In the genomic region with DNA sequence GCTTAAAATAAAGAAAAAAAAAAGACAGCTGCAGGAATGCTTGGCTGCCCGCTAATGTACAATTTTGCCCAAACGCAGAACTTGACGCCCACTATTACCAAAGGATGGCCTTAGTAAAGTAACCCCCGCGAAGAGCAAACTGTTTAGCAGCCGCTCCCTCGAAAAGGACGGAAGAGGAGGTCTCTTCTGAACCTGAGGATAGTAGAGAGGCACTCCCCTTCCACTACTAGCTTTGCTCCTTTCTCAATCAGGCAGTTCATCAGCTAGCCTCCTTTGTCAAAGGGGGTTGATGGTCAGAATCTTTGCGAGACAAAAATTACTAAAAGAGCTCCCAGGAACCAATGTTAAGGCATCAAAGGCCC, we compare ENCODE assay signal across 8 cellular contexts. TPM values are rescaled to one million over a fixed set of nuclear protein-coding genes. Genes with fewer than 3 reads are reported as not detected.
DNase-seq lines count a peak whose midpoint lies in the region; ATAC-seq and TF ChIP-seq lines count a peak whose summit lies in the region.

No MANE protein-coding gene starts in this region.

- TF ChIP-seq CTCF in HFF-Myc (IDR thresholded peaks at IDR 0.05; ENCODE audit: low read depth, low read length, missing control alignments) (no peak), fibroblast of mammary gland (conservative IDR thresholded peaks at IDR 0.05; ENCODE audit: control insufficient read depth, insufficient read depth, low read depth, low read length) (no peak), neural progenitor cell (IDR thresholded peaks at IDR 0.05) (no peak)

- peaks cover 4% of the 10 kb centered on the region for H3K27me3 Mint-ChIP-seq in CD4-positive, CD25-positive, alpha-beta regulatory T cell
- H3K27me3 Mint-ChIP-seq in T-cell (no peaks in the 10 kb centered on the region), neural progenitor cell (ENCODE audit: insufficient read depth, low read depth) (peaks cover 7% of the 10 kb centered on the region)

- POLR2A ChIA-PET in T-cell (lab: Charles Lee): interaction anchor here (0.5 to 2.0 kb wide), 13 partner anchors 10 to 1966 kb away, joined by 3 to 16 read pairs (median 7); partner anchors contain the start of genes PHF11 (in 2 of the 2) and FNDC3A (in 1 of the 2)

- peak overlapping the region; percentile 78 for H3K4me2 ChIP-seq in neural progenitor cell

- no peaks in the 10 kb centered on the region for H3K9me3 ChIP-seq in CD4-positive, CD25-positive, alpha-beta regulatory T cell (ENCODE audit: control insufficient read depth in 2 of 2, low read length in 2 of 2)
- no peaks in the 10 kb centered on the region for H3K9me3 ChIP-seq in neural progenitor cell (ENCODE audit: low read depth)

- peak overlapping the region; percentile 17 for H2AFZ ChIP-seq in neural progenitor cell (replicated peaks)

- H3K27ac Mint-ChIP-seq in CD4-positive, CD25-positive, alpha-beta regulatory T cell: peak overlapping the region; percentile 95 to 100 (median 100)
- peak overlapping the region; percentile 99 for H3K27ac Mint-ChIP-seq in T-cell
- H3K27ac Mint-ChIP-seq in neural progenitor cell: peak overlapping the region; percentile 99

- H3K4me1 ChIP-seq in CD4-positive, CD25-positive, alpha-beta regulatory T cell (ENCODE audit: control insufficient read depth, insufficient read depth, low read length, poor library complexity, severe bottlenecking): peaks cover 35% of the 10 kb centered on the region
- H3K4me1 ChIP-seq in neural progenitor cell: no peaks in the 10 kb centered on the region

- no peaks in the 10 kb centered on the region for H3K27me3 ChIP-seq in CD4-positive, CD25-positive, alpha-beta regulatory T cell (ENCODE audit: control insufficient read depth, insufficient read depth, low read length)
- H3K27me3 ChIP-seq in neural progenitor cell: no peaks in the 10 kb centered on the region

- peaks cover 14% of the 10 kb centered on the region for H3F3A ChIP-seq in neural progenitor cell (ENCODE audit: low read depth)

- CTCF ChIA-PET in T-cell (lab: Charles Lee): interaction anchor here (0.6 to 1.7 kb wide), 10 partner anchors 16 to 554 kb away, joined by 3 to 6 read pairs (median 3); partner anchors contain the start of gene SPRYD7 (in 1 of the 2)

- peaks cover 16% of the 10 kb centered on the region for H3K79me2 ChIP-seq in neural progenitor cell (ENCODE audit: low read depth)

- H3K27ac ChIP-seq in CD4-positive, CD25-positive, alpha-beta regulatory T cell (ENCODE audit: insufficient read depth, low read length, poor library complexity, severe bottlenecking): peak overlapping the region; percentile 96
- peak overlapping the region; percentile 81 for H3K27ac ChIP-seq in neural progenitor cell

- peaks cover 3% of the 10 kb centered on the region for H3K36me3 Mint-ChIP-seq in CD4-positive, CD25-positive, alpha-beta regulatory T cell
- H3K36me3 Mint-ChIP-seq in T-cell (no peaks in the 10 kb centered on the region), neural progenitor cell (peaks cover 12% of the 10 kb centered on the region)

- H3K4me1 Mint-ChIP-seq in CD4-positive, CD25-positive, alpha-beta regulatory T cell: peaks cover 11 to 50% (median 26%) of the 10 kb centered on the region in 4 donors
- H3K4me1 Mint-ChIP-seq in T-cell (peaks cover 47 to 54% (median 50%) of the 10 kb centered on the region in 3 donors), neural progenitor cell (peaks cover 21% of the 10 kb centered on the region)

- H3K4me3 ChIP-seq in CD4-positive, CD25-positive, alpha-beta regulatory T cell (ENCODE audit: low read depth, low read length): peak overlapping the region; percentile 84
- H3K4me3 ChIP-seq in HFF-Myc (replicated peaks; ENCODE audit: low read depth, low read length): peak overlapping the region; percentile 80
- peak overlapping the region; percentile 93 for H3K4me3 ChIP-seq in fibroblast of mammary gland (ENCODE audit: control insufficient read depth, low read depth, low read length)
- H3K4me3 ChIP-seq in neural progenitor cell: peak overlapping the region; percentile 68

- peak overlapping the region; percentile 76 for H3K9ac ChIP-seq in neural progenitor cell

- ATAC-seq in CD4-positive, CD25-positive, alpha-beta regulatory T cell (ENCODE audit: low read depth in 2 of 2): no peak
- no peak for ATAC-seq in T-cell (replicated peaks in 1 of 4)
- ATAC-seq in GM19455 (IDR thresholded peaks at IDR 0.05; ENCODE audit: unreplicated experiment): no peak
- ATAC-seq in HG03521 (IDR thresholded peaks at IDR 0.05; ENCODE audit: unreplicated experiment): no peak

- no peaks in the 10 kb centered on the region for H4K20me1 ChIP-seq in neural progenitor cell (ENCODE audit: low read depth)

- no peaks in the 10 kb centered on the region for H3K36me3 ChIP-seq in CD4-positive, CD25-positive, alpha-beta regulatory T cell (ENCODE audit: control insufficient read depth, insufficient read depth, low read length)
- H3K36me3 ChIP-seq in neural progenitor cell: peaks cover 4% of the 10 kb centered on the region

- H3K4me3 Mint-ChIP-seq in CD4-positive, CD25-positive, alpha-beta regulatory T cell: peak overlapping the region; percentile 92 to 99 (median 95)
- H3K4me3 Mint-ChIP-seq in T-cell: peak overlapping the region; percentile 86 to 95 (median 93)
- H3K4me3 Mint-ChIP-seq in neural progenitor cell: peak overlapping the region; percentile 98

- peak in 1 of 3 donors; percentile 71 for DNase-seq in CD4-positive, CD25-positive, alpha-beta regulatory T cell
- DNase-seq in HFF-Myc (ENCODE audit: extremely low read depth, low read depth) (no peak), T-cell (peak in 4 of 34 experiments; percentile 1 to 28 (median 8)), fibroblast of mammary gland (ENCODE audit: low read depth) (peak; percentile 43), neural progenitor cell (ENCODE audit: low spot score) (peak; percentile 48), NCI-H1930 (lab: John Stamatoyannopoulos, UW) (no peak)

- peaks cover 0 to 3% (median 0%) of the 10 kb centered on the region in 7 donors for H3K9me3 Mint-ChIP-seq in CD4-positive, CD25-positive, alpha-beta regulatory T cell
- H3K9me3 Mint-ChIP-seq in T-cell (no peaks in the 10 kb centered on the region), neural progenitor cell (no peaks in the 10 kb centered on the region)

RNA-seq across cellular contexts. Expression of gene CAB39L, which starts 0.6 kb away (rescaled TPM):
- 3.0 TPM for total RNA-seq in CD4-positive, CD25-positive, alpha-beta regulatory T cell
- 10 to 100 TPM in 2 of 4 donors, 1 to 10 TPM in 2; 6.9 to 13.9 (median 10.0) TPM for polyA plus RNA-seq in CD4-positive, CD25-positive, alpha-beta regulatory T cell
- 1 to 10 TPM; 3.4 to 5.9 (median 5.0) TPM for total RNA-seq in T-cell
- 15.1 and 18.1 TPM in 2 replicates for total RNA-seq in neural progenitor cell (ENCODE audit: low replicate concordance)

RNA-seq across cellular contexts. Expression of gene SETDB2, which starts 0.8 kb away (rescaled TPM):
- 24.4 TPM for total RNA-seq in CD4-positive, CD25-positive, alpha-beta regulatory T cell
- polyA plus RNA-seq in CD4-positive, CD25-positive, alpha-beta regulatory T cell: 10 to 100 TPM; 11.0 to 23.0 (median 14.8) TPM
- 10 to 100 TPM; 20.0 to 22.2 (median 21.1) TPM for total RNA-seq in T-cell
- 7.1 and 9.5 TPM in 2 replicates for total RNA-seq in neural progenitor cell (ENCODE audit: low replicate concordance)

RNA-seq across cellular contexts. Expression of gene PHF11, which starts 52.4 kb away (rescaled TPM):
- total RNA-seq in CD4-positive, CD25-positive, alpha-beta regulatory T cell: 122 TPM
- 100 to 1,000 TPM; 101 to 134 (median 115) TPM for polyA plus RNA-seq in CD4-positive, CD25-positive, alpha-beta regulatory T cell
- total RNA-seq in T-cell: 100 to 1,000 TPM in 3 of 5 donors, 10 to 100 TPM in 2; 94.0 to 119 (median 113) TPM
- 4.9 and 6.6 TPM in 2 replicates for total RNA-seq in neural progenitor cell (ENCODE audit: low replicate concordance)

Comparison
In these comparisons a context has a peak if more than half of its experiments do, and no peak if none do; other contexts are left out.
1. DNase-seq: peak in fibroblast of mammary gland (single experiment) and neural progenitor cell (single experiment); none in HFF-Myc (single experiment) and NCI-H1930 (0 of 2).
2. RNA of gene PHF11, which starts 52.4 kb away (total RNA-seq): 122 TPM in CD4-positive, CD25-positive, alpha-beta regulatory T cell (single experiment) and 94.0 to 119 TPM in T-cell; 4.9 to 6.6 TPM in neural progenitor cell; every median in the first group is over 10 times any median in the second.
3. Peak in every context shown above with its lines, with median percentiles within 50 percentile points of each other: H3K4me3 ChIP-seq, H3K27ac Mint-ChIP-seq and H3K4me3 Mint-ChIP-seq.